Comparison of ENCODE assay signal across 30 cellular contexts in genomic region chrX:137401092-137401491, GRCh38.
"Had no signal": no experiment of that assay in that cellular context is flagged by ENCODE, and none has a peak within 500 bp of the region (broad histone marks: within the 10 kb centered on the region; RNA-seq: fewer than 3 reads in every experiment).

No MANE protein-coding gene starts in this region.

- H3K9me3 ChIP-seq: adrenal gland, body of pancreas had no signal

- H3K27ac ChIP-seq: adrenal gland, body of pancreas, WERI-Rb-1 had no signal

- H3K36me3 ChIP-seq: adrenal gland, WERI-Rb-1 had no signal

- H3K4me3 ChIP-seq: adrenal gland, body of pancreas had no signal

- ATAC-seq: activated CD4-positive, alpha-beta T cell treated with anti-CD3 and anti-CD28 coated beads for 36 hours; activated CD8-positive, alpha-beta memory T cell treated with anti-CD3 and anti-CD28 coated beads, Interleukin-2, amount 10 ng/mL, durations not matched to agents 7 days and 5 days; activated CD8-positive, alpha-beta T cell treated with anti-CD3 and anti-CD28 coated beads, Interleukin-2, amount 10 ng/mL, durations not matched to agents 7 days and 5 days; activated naive CD8-positive, alpha-beta T cell treated with anti-CD3 and anti-CD28 coated beads, Interleukin-2, amount 50 U/mL, for 24 hours; body of pancreas; esophagus mucosa had no signal

- H3K4me1 ChIP-seq: adrenal gland, body of pancreas had no signal

- H3K27me3 ChIP-seq: body of pancreas had no signal

- DNase-seq: activated B cell treated with CpG ODN at 0.5 μM for 24 hours; activated CD4-positive, alpha-beta memory T cell treated with anti-CD3 and anti-CD28 coated beads for 36 hours; activated CD4-positive, alpha-beta T cell treated with anti-CD3 and anti-CD28 coated beads for 36 hours; activated CD4-positive, alpha-beta T cell treated with anti-CD3 and anti-CD28 coated beads, Interleukin-2, amount 10 ng/mL, durations not matched to agents 24 days and 14 days; activated CD4-positive, CD25-positive, alpha-beta regulatory T cell treated with anti-CD3 and anti-CD28 coated beads, Interleukin-2, amount 50 U/mL, for 72 hours; activated CD8-positive, alpha-beta memory T cell treated with anti-CD3 and anti-CD28 coated beads, Interleukin-2, amount 10 ng/mL, durations not matched to agents 7 days and 5 days; activated CD8-positive, alpha-beta memory T cell treated with anti-CD3 and anti-CD28 coated beads, Interleukin-2, amount 50 U/mL, for 4 hours; activated CD8-positive, alpha-beta T cell treated with anti-CD3 and anti-CD28 coated beads, Interleukin-2, amount 10 ng/mL, durations not matched to agents 7 days and 5 days; activated effector memory CD4-positive, alpha-beta T cell treated with anti-CD3 and anti-CD28 coated beads, Interleukin-2, amount 50 U/mL, for 16 hours; activated naive CD4-positive, alpha-beta T cell treated with anti-CD3 and anti-CD28 coated beads for 36 hours; activated naive CD8-positive, alpha-beta T cell treated with anti-CD3 and anti-CD28 coated beads for 36 hours; activated naive CD8-positive, alpha-beta T cell treated with anti-CD3 and anti-CD28 coated beads, Interleukin-2, amount 50 U/mL, for 24 hours; activated T-cell treated with anti-CD3 and anti-CD28 coated beads, Interleukin-2, amount 50 U/mL, for 1 hour; activated T-cell treated with anti-CD3 and anti-CD28 coated beads, Interleukin-2, amount 50 U/mL, for 48 hours; adrenal gland; amygdala; aorta; body of pancreas; caudate nucleus; cortex of kidney; dermis blood vessel endothelial cell; effector CD8-positive, alpha-beta T cell; foreskin fibroblast; head of caudate nucleus; hippocampal formation; T1000; WERI-Rb-1 had no signal

- FAIRE-seq: colon, frontal cortex had no signal
